Comparison of ENCODE assay signal across 21 cellular contexts in the genomic region with DNA sequence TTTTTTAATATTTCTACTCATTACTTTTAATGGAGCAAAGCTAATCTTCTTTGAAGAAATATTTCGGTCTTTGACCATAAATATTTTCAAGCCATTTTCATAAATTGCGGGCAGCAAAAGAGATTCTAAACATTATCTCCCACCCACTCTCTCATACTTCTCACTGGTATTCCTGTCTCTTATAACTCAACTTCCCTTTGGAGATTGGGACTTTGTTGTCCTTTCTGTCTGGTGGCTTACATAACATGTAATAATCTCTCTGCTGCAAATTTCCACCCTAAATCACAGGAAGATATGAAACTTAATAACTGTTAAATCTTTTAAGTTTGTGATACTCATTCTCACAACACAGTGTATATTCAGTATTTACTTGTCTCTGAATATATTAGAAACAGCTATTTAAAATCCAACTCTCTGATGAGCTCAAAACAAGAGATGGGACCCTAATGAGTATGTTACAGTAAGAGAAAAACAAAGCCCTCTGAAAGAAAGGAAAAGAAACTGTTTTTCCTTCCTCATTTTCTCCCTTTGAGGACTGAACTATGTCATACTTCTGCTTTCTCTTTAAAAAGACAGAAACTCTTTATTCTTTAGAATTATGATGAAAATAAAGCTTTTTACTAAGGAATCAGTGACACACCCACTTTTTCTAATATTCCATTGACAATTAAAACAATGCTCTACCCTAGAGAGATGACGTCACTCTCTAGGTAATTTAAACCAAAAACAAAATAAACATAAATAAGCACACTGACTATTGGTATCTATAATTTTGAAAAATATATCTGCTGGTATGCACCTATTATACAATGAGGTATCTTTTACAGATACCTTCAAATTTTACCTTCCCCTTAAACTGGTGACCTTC. TPM values are rescaled to one million over a fixed set of nuclear protein-coding genes. Genes with fewer than 3 reads are reported as not detected.
DNase-seq lines count a peak whose midpoint lies in the region; ATAC-seq, FAIRE-seq and TF ChIP-seq lines count a peak whose summit lies in the region.
"Had no signal": no experiment of that assay in that cellular context is flagged by ENCODE, and none has a peak within 500 bp of the region (broad histone marks: within the 10 kb centered on the region; RNA-seq: fewer than 3 reads in every experiment).

No MANE protein-coding gene starts in this region.

- TF ChIP-seq POLR2A in HepG2 (IDR thresholded peaks at IDR 0.05; ENCODE audit: insufficient read depth in 1 of 2, low read depth in 2 of 2, low read length in 2 of 2), result no peak

- H4K20me1 ChIP-seq in BLaER1 treated with 17β-estradiol and CSF1 and Interleukin-3, amounts not matched to agents 10 nM and 100 nM, result no peaks in the 10 kb centered on the region
- H4K20me1 ChIP-seq in OCI-LY7 (ENCODE audit: insufficient read depth, low read length), result no peaks in the 10 kb centered on the region
- H4K20me1 ChIP-seq in HepG2 (ENCODE audit: insufficient read depth, low read length), result no peaks in the 10 kb centered on the region

- in situ Hi-C loops in HepG2 (cut with HindIII; ENCODE audit: extremely low pct_ligation_motif_present, low pct_unique_long_range_greater_than_20kb), result no loop called here

- DNase-seq in OCI-LY7 (ENCODE audit: low spot score) (peak; percentile 3), HepG2 (ENCODE audit: low spot score) (no peak), nephron progenitor cell (no peak), NCI-H2196 (lab: John Stamatoyannopoulos, UW; ENCODE audit: unreplicated experiment) (no peak), NCI-H2081 treated with DMSO at 0.1 percent for 48 hours (lab: John Stamatoyannopoulos, UW) (no peak)
- DNase-seq: activated CD4-positive, alpha-beta T cell treated with anti-CD3 and anti-CD28 coated beads, Interleukin-2, amount 10 ng/mL, durations not matched to agents 7 days and 5 days; activated naive CD4-positive, alpha-beta T cell treated with Interleukin-2 at 50 U/mL for 16 hours; COR-L47; foreskin keratinocyte; left colon; NCI-H1694; NCI-H446 treated with DMSO at 0.1 percent for 48 hours; NK-92 treated with Interleukin-12 subunit alpha and Interleukin-12 subunit beta, amount 100 ng/mL, for 24 hours; nucleus accumbens; T-helper 9 cell had no signal

- peak overlapping the region in 8 of 11 experiments; percentile 14 to 72 (median 47); a peak in 13 of 22 replicates for H3K9ac ChIP-seq in BLaER1 treated with 17β-estradiol and CSF1 and Interleukin-3, amounts not matched to agents 10 nM and 100 nM
- no peak overlapping the region for H3K9ac ChIP-seq in HepG2 (ENCODE audit: insufficient read depth, low read depth, low read length)

- TF ChIP-seq EP300 in HepG2 (IDR thresholded peaks at IDR 0.05; ENCODE audit: low read depth in 2 of 2, low read length in 2 of 2) (no peak), HepG2 (CRISPR knock-in tag; IDR thresholded peaks at IDR 0.05; ENCODE audit: borderline replicate concordance) (no peak)

- H3K27me3 ChIP-seq in BLaER1 treated with 17β-estradiol and CSF1 and Interleukin-3, amounts not matched to agents 10 nM and 100 nM, result no peaks in the 10 kb centered on the region
- no peaks in the 10 kb centered on the region for H3K27me3 ChIP-seq in HepG2 (ENCODE audit: control insufficient read depth in 1 of 2, insufficient read depth in 2 of 2, low read length in 2 of 2)

- no peaks in the 10 kb centered on the region for H3K9me3 Mint-ChIP-seq in nephron progenitor cell
- H3K9me3 Mint-ChIP-seq: activated CD4-positive, alpha-beta T cell treated with anti-CD3 and anti-CD28 coated beads, Interleukin-2, amount 10 ng/mL, durations not matched to agents 7 days and 5 days had no signal

- no peak overlapping the region for H3K27ac Mint-ChIP-seq in nephron progenitor cell
- H3K27ac Mint-ChIP-seq: activated CD4-positive, alpha-beta T cell treated with anti-CD3 and anti-CD28 coated beads, Interleukin-2, amount 10 ng/mL, durations not matched to agents 7 days and 5 days had no signal

- no peaks in the 10 kb centered on the region for H3K9me3 ChIP-seq in BLaER1 treated with 17β-estradiol and CSF1 and Interleukin-3, amounts not matched to agents 10 nM and 100 nM (replicated peaks in 1 of 11)
- no peaks in the 10 kb centered on the region for H3K9me3 ChIP-seq in OCI-LY7 (ENCODE audit: low read length)
- H3K9me3 ChIP-seq in HepG2 (ENCODE audit: low read length), result no peaks in the 10 kb centered on the region
- H3K9me3 ChIP-seq: SJSA1 had no signal

- TF ChIP-seq CTCF in OCI-LY7 (conservative IDR thresholded peaks at IDR 0.05; ENCODE audit: low read length), result no peak
- TF ChIP-seq CTCF in HepG2 (CRISPR knock-in tag; IDR thresholded peaks at IDR 0.05), result no peak
- no peak for TF ChIP-seq CTCF in nephron progenitor cell (IDR thresholded peaks at IDR 0.05)

- no peaks in the 10 kb centered on the region for H3K9me2 ChIP-seq in OCI-LY7 (ENCODE audit: insufficient read depth, low read length)

- ATAC-seq in HG03103 (IDR thresholded peaks at IDR 0.05; ENCODE audit: low read depth, unreplicated experiment) (peak; percentile 51), HepG2 (no peak), GM18873 (IDR thresholded peaks at IDR 0.05; ENCODE audit: low FRiP score, unreplicated experiment) (no peak)
- ATAC-seq: left colon had no signal

- POLR2A ChIA-PET in OCI-LY7 (lab: Charles Lee), result interaction anchor here (0.6 kb wide), 1 partner anchor 501 kb away, joined by 3 read pairs; no protein-coding TSS in a partner anchor
- POLR2A ChIA-PET in HepG2 (lab: Yijun Ruan, JAX), result no interaction called here

- H3K4me3 ChIP-seq in BLaER1 treated with 17β-estradiol and CSF1 and Interleukin-3, amounts not matched to agents 10 nM and 100 nM, result peak overlapping the region in 2 of 10 experiments; percentile 20 to 27; a peak in 2 of 20 replicates
- H3K4me3 ChIP-seq in OCI-LY7 (ENCODE audit: low read depth, low read length, poor library complexity, severe bottlenecking) (no peak overlapping the region), HepG2 (replicated peaks in 1 of 3; ENCODE audit: insufficient read depth in 1 of 3, low read depth in 2 of 3, low read length in 3 of 3) (no peak overlapping the region)
- H3K4me3 ChIP-seq: SJSA1 had no signal

- H3K4me1 Mint-ChIP-seq in nephron progenitor cell, result peaks cover 15% of the 10 kb centered on the region
- H3K4me1 Mint-ChIP-seq: activated CD4-positive, alpha-beta T cell treated with anti-CD3 and anti-CD28 coated beads, Interleukin-2, amount 10 ng/mL, durations not matched to agents 7 days and 5 days had no signal

- no peak for TF ChIP-seq RAD21 in HepG2 (CRISPR knock-in tag; IDR thresholded peaks at IDR 0.05)

- H3K4me2 ChIP-seq in BLaER1 treated with 17β-estradiol and CSF1 and Interleukin-3, amounts not matched to agents 10 nM and 100 nM, result peak overlapping the region in 10 of 11 experiments; percentile 32 to 87 (median 66); a peak in 19 of 22 replicates
- H3K4me2 ChIP-seq in OCI-LY7 (ENCODE audit: low read length) (no peak overlapping the region), HepG2 (ENCODE audit: low read depth, low read length) (no peak overlapping the region)

- H3K36me3 ChIP-seq in BLaER1 treated with 17β-estradiol and CSF1 and Interleukin-3, amounts not matched to agents 10 nM and 100 nM, result no peaks in the 10 kb centered on the region
- H3K36me3 ChIP-seq in OCI-LY7 (ENCODE audit: insufficient read depth, low read length) (no peaks in the 10 kb centered on the region), HepG2 (replicated peaks in 1 of 2; ENCODE audit: control insufficient read depth in 1 of 2, insufficient read depth in 2 of 2, low read length in 2 of 2) (no peaks in the 10 kb centered on the region)
- H3K36me3 ChIP-seq: SJSA1 had no signal

- intact Hi-C loops in OCI-LY7 (cut with micrococcal nuclease; ENCODE audit: unreplicated experiment), result loop anchor here (10.0 kb wide), 1 partner anchor 155 kb away; no protein-coding TSS in a partner anchor
- intact Hi-C loops in HepG2 (cut with micrococcal nuclease; ENCODE audit: unreplicated experiment), result no loop called here

- peaks cover 7% of the 10 kb centered on the region for H3K27me3 Mint-ChIP-seq in nephron progenitor cell (ENCODE audit: low read depth, poor library complexity)
- H3K27me3 Mint-ChIP-seq: activated CD4-positive, alpha-beta T cell treated with anti-CD3 and anti-CD28 coated beads, Interleukin-2, amount 10 ng/mL, durations not matched to agents 7 days and 5 days had no signal

- peaks cover 0 to 38% (median 23%) of the 10 kb centered on the region in 10 experiments; a peak in 17 of 20 replicates for H3K4me1 ChIP-seq in BLaER1 treated with 17β-estradiol and CSF1 and Interleukin-3, amounts not matched to agents 10 nM and 100 nM
- H3K4me1 ChIP-seq in OCI-LY7 (ENCODE audit: insufficient read depth, low read length, poor library complexity, severe bottlenecking) (no peaks in the 10 kb centered on the region), HepG2 (ENCODE audit: insufficient read depth, low read length) (no peaks in the 10 kb centered on the region)
- H3K4me1 ChIP-seq: foreskin keratinocyte, SJSA1 had no signal

- H3K36me3 Mint-ChIP-seq in nephron progenitor cell (ENCODE audit: low read depth), result no peaks in the 10 kb centered on the region

- BruUV-seq in OCI-LY7 (replicated peaks; lab: Mats Ljungman, UMichigan) (no TSS peak), HepG2 (replicated peaks; lab: Mats Ljungman, UMichigan) (no TSS peak)

- H3K79me2 ChIP-seq in OCI-LY7 (ENCODE audit: insufficient read depth, low read depth, low read length) (no peaks in the 10 kb centered on the region), HepG2 (ENCODE audit: insufficient read depth, low read length) (no peaks in the 10 kb centered on the region)

- peak overlapping the region in 9 of 11 experiments; percentile 62 to 88 (median 74); a peak in 18 of 22 replicates for H3K27ac ChIP-seq in BLaER1 treated with 17β-estradiol and CSF1 and Interleukin-3, amounts not matched to agents 10 nM and 100 nM
- H3K27ac ChIP-seq in OCI-LY7 (ENCODE audit: low read depth, low read length, poor library complexity, severe bottlenecking) (no peak overlapping the region), HepG2 (ENCODE audit: extremely low read length, insufficient read depth, low read length) (no peak overlapping the region)
- H3K27ac ChIP-seq: foreskin keratinocyte, SJSA1 had no signal

- CTCF ChIA-PET in OCI-LY7 (lab: Charles Lee; ENCODE audit: unreplicated experiment), result no interaction called here
- CTCF ChIA-PET in HepG2 (lab: Yijun Ruan, JAX; ENCODE audit: low intra/inter-chr PET ratio, low total read pairs), result no interaction called here

- 2% methylated on average over 3 of the region's 3 CpGs for WGBS in HepG2 (ENCODE audit: low lambda C conversion rate)

- no peak overlapping the region for H3K4me3 Mint-ChIP-seq in nephron progenitor cell
- H3K4me3 Mint-ChIP-seq: activated CD4-positive, alpha-beta T cell treated with anti-CD3 and anti-CD28 coated beads, Interleukin-2, amount 10 ng/mL, durations not matched to agents 7 days and 5 days had no signal

- H2AFZ ChIP-seq in OCI-LY7 (ENCODE audit: low read length) (no peak overlapping the region), HepG2 (ENCODE audit: low read length) (no peak overlapping the region)

- FAIRE-seq in HepG2 (lab: Jason Lieb, UNC), result no peak
- FAIRE-seq: astrocyte had no signal

RNA-seq across cellular contexts. Expression of a gene that starts 14.7 kb away (rescaled TPM):
- total RNA-seq in OCI-LY7 (2014; rRNA removed; shearing (Covaris generic)), result not detected in 2 replicates
- total RNA-seq in OCI-LY7 (2022) (not detected in 2 replicates), HepG2 (2016; rRNA removed; fragmentation: Illumina TruSeq; extraction: Trizol) (not detected in 2 replicates)
- total RNA-seq in HepG2 (2016; cell fraction: cytosol; rRNA removed; fragmentation: Illumina TruSeq; extraction: Trizol; ENCODE audit: low read depth), result not detected in 2 replicates
- not detected in 2 replicates for total RNA-seq in HepG2 (2016; cell fraction: insoluble cytoplasmic fraction; rRNA removed; fragmentation: Illumina TruSeq; extraction: Trizol)
- total RNA-seq in HepG2 (2016; cell fraction: membrane; rRNA removed; fragmentation: Illumina TruSeq; extraction: Trizol), result not detected in 2 replicates
- not detected in 2 replicates for total RNA-seq in HepG2 (2016; cell fraction: nucleus; rRNA removed; fragmentation: Illumina TruSeq; extraction: Trizol)
- not detected in 2 replicates for polyA plus RNA-seq in HepG2 (2011; rRNA removed)
- not detected in 2 replicates for polyA plus RNA-seq in HepG2 (2011; cell fraction: cytosol; rRNA removed)
- polyA plus RNA-seq in HepG2 (2011; cell fraction: nucleus; rRNA removed), result not detected in 2 replicates
- polyA plus RNA-seq in HepG2 (2012), result 0.04 TPM in 1 of 2 replicates, not detected in the other
- polyA plus RNA-seq in HepG2 (2016; cell fraction: cytosol; fragmentation: Illumina TruSeq; extraction: Trizol; ENCODE audit: low read depth), result not detected in 2 replicates
- not detected in 2 replicates for polyA plus RNA-seq in HepG2 (2016; cell fraction: insoluble cytoplasmic fraction; fragmentation: Illumina TruSeq; extraction: Trizol; ENCODE audit: low read depth)
- polyA plus RNA-seq in HepG2 (2016; cell fraction: membrane; fragmentation: Illumina TruSeq; extraction: Trizol; ENCODE audit: low read depth), result not detected in 2 replicates
- not detected in 2 replicates for polyA plus RNA-seq in HepG2 (2016; cell fraction: nucleus; fragmentation: Illumina TruSeq; extraction: Trizol; ENCODE audit: insufficient read depth, low read depth)
- polyA minus RNA-seq in HepG2 (2011; rRNA and poly(A)+ RNA removed; ENCODE audit: low replicate concordance), result not detected in 2 replicates
- polyA minus RNA-seq in HepG2 (2011; cell fraction: cytosol; rRNA and poly(A)+ RNA removed), result not detected in 2 replicates
- not detected in 2 replicates for polyA minus RNA-seq in HepG2 (2011; cell fraction: nucleus; rRNA and poly(A)+ RNA removed)
- total RNA-seq: activated CD4-positive, alpha-beta T cell treated with anti-CD3 and anti-CD28 coated beads, Interleukin-2, amount 10 ng/mL, durations not matched to agents 7 days and 5 days; foreskin keratinocyte; left colon; SJSA1 had no signal
- polyA plus RNA-seq: foreskin keratinocyte, urinary bladder had no signal

Comparison
In these comparisons a context has a peak if more than half of its experiments do, and no peak if none do; other contexts are left out.
1. H3K27ac ChIP-seq: peak in BLaER1 treated with 17β-estradiol and CSF1 and Interleukin-3, amounts not matched to agents 10 nM and 100 nM (9 of 11); none in OCI-LY7 (single experiment) and HepG2 (single experiment).
2. H3K4me2 ChIP-seq: peak in BLaER1 treated with 17β-estradiol and CSF1 and Interleukin-3, amounts not matched to agents 10 nM and 100 nM (10 of 11); none in OCI-LY7 (single experiment) and HepG2 (single experiment).